20 cellular contexts compared by ENCODE assay signal in genomic region chr6:24238700-24239099, GRCh38.
DNase-seq lines count a peak whose midpoint lies in the region; ATAC-seq and TF ChIP-seq lines count a peak whose summit lies in the region.
"Had no signal": no experiment of that assay in that cellular context is flagged by ENCODE, and none has a peak within 500 bp of the region (broad histone marks: within the 10 kb centered on the region; RNA-seq: fewer than 3 reads in every experiment).

No MANE protein-coding gene starts in this region.

- H3K27ac Mint-ChIP-seq in activated CD8-positive, alpha-beta T cell treated with anti-CD3 and anti-CD28 coated beads, Interleukin-2, amount 10 ng/mL, durations not matched to agents 7 days and 5 days: no peak overlapping the region
- H3K27ac Mint-ChIP-seq in activated CD8-positive, alpha-beta T cell treated with anti-CD3 and anti-CD28 coated beads for 36 hours: no peak overlapping the region
- H3K27ac Mint-ChIP-seq: B cell; CD4-positive, alpha-beta T cell; CD8-positive, alpha-beta T cell had no signal

- H3K4me3 Mint-ChIP-seq in activated CD8-positive, alpha-beta T cell treated with anti-CD3 and anti-CD28 coated beads, Interleukin-2, amount 10 ng/mL, durations not matched to agents 7 days and 5 days: no peak overlapping the region
- no peak overlapping the region for H3K4me3 Mint-ChIP-seq in activated CD8-positive, alpha-beta T cell treated with anti-CD3 and anti-CD28 coated beads for 36 hours
- H3K4me3 Mint-ChIP-seq: B cell; CD4-positive, alpha-beta T cell; CD8-positive, alpha-beta T cell had no signal

- POLR2A ChIA-PET in activated CD8-positive, alpha-beta T cell treated with anti-CD3 and anti-CD28 coated beads, Interleukin-2, amount 10 ng/mL, durations not matched to agents 7 days and 5 days (lab: Charles Lee): no interaction called here
- POLR2A ChIA-PET in activated CD8-positive, alpha-beta T cell treated with anti-CD3 and anti-CD28 coated beads for 36 hours (lab: Charles Lee): no interaction called here
- POLR2A ChIA-PET in HEK293 (lab: Yijun Ruan, JAX): no interaction called here

- H3K27me3 ChIP-seq in foreskin keratinocyte (no peaks in the 10 kb centered on the region), dorsolateral prefrontal cortex (no peaks in the 10 kb centered on the region)
- H3K27me3 ChIP-seq: BLaER1 treated with 17β-estradiol and CSF1 and Interleukin-3, amounts not matched to agents 10 nM and 100 nM had no signal

- H3K9me3 ChIP-seq in HEK293 (ENCODE audit: control insufficient read depth, insufficient read depth, low read depth, low read length): no peaks in the 10 kb centered on the region
- H3K9me3 ChIP-seq: BLaER1 treated with 17β-estradiol and CSF1 and Interleukin-3, amounts not matched to agents 10 nM and 100 nM had no signal

- CTCF ChIA-PET in activated CD8-positive, alpha-beta T cell treated with anti-CD3 and anti-CD28 coated beads, Interleukin-2, amount 10 ng/mL, durations not matched to agents 7 days and 5 days (lab: Charles Lee): no interaction called here
- CTCF ChIA-PET in activated CD8-positive, alpha-beta T cell treated with anti-CD3 and anti-CD28 coated beads for 36 hours (lab: Charles Lee): no interaction called here
- CTCF ChIA-PET in HEK293 (lab: Yijun Ruan, JAX): no interaction called here

- intact Hi-C loops in activated CD8-positive, alpha-beta T cell treated with anti-CD3 and anti-CD28 coated beads for 36 hours (cut with micrococcal nuclease): no loop called here
- intact Hi-C loops in dorsolateral prefrontal cortex (cut with DNase I): no loop called here

- ATAC-seq in activated CD8-positive, alpha-beta T cell treated with anti-CD3 and anti-CD28 coated beads, Interleukin-2, amount 10 ng/mL, durations not matched to agents 7 days and 5 days: peak; percentile 39
- no peak for ATAC-seq in activated CD8-positive, alpha-beta T cell treated with anti-CD3 and anti-CD28 coated beads for 36 hours
- ATAC-seq in foreskin keratinocyte: peak; percentile 24
- peak; percentile 36 for ATAC-seq in stimulated activated naive CD8-positive, alpha-beta T cell treated with anti-CD3 and anti-CD28 coated beads, Interleukin-15, Interleukin-2, amounts not matched to agents 100 U/mL and 50 U/mL, for 24 hours
- ATAC-seq: CD8-positive, alpha-beta T cell had no signal

- H3K4me1 ChIP-seq in HEK293 (ENCODE audit: control insufficient read depth, insufficient read depth, low read length) (no peaks in the 10 kb centered on the region), foreskin keratinocyte (no peaks in the 10 kb centered on the region)
- H3K4me1 ChIP-seq: Caco-2 had no signal

- H3K9me3 Mint-ChIP-seq in activated CD8-positive, alpha-beta T cell treated with anti-CD3 and anti-CD28 coated beads, Interleukin-2, amount 10 ng/mL, durations not matched to agents 7 days and 5 days (ENCODE audit: insufficient read depth): no peaks in the 10 kb centered on the region
- H3K9me3 Mint-ChIP-seq in activated CD8-positive, alpha-beta T cell treated with anti-CD3 and anti-CD28 coated beads for 36 hours: peaks cover 3% of the 10 kb centered on the region

- H3K27ac ChIP-seq in HEK293 (ENCODE audit: extremely low read depth, low read depth, low read length) (no peak overlapping the region), foreskin keratinocyte (no peak overlapping the region), dorsolateral prefrontal cortex (no peak overlapping the region)
- H3K27ac ChIP-seq: BLaER1 treated with 17β-estradiol and CSF1 and Interleukin-3, amounts not matched to agents 10 nM and 100 nM; C4-2B had no signal

- H3K36me3 ChIP-seq in HEK293 (ENCODE audit: control insufficient read depth in 2 of 2, insufficient read depth in 1 of 2, low read length in 2 of 2): no peaks in the 10 kb centered on the region
- H3K36me3 ChIP-seq: BLaER1 treated with 17β-estradiol and CSF1 and Interleukin-3, amounts not matched to agents 10 nM and 100 nM had no signal

- H3K4me3 ChIP-seq in HEK293 (ENCODE audit: low read depth, low read length) (no peak overlapping the region), dorsolateral prefrontal cortex (no peak overlapping the region)
- H3K4me3 ChIP-seq: BLaER1 treated with 17β-estradiol and CSF1 and Interleukin-3, amounts not matched to agents 10 nM and 100 nM had no signal

- H3K36me3 Mint-ChIP-seq in activated CD8-positive, alpha-beta T cell treated with anti-CD3 and anti-CD28 coated beads, Interleukin-2, amount 10 ng/mL, durations not matched to agents 7 days and 5 days (ENCODE audit: low read depth): no peaks in the 10 kb centered on the region
- H3K36me3 Mint-ChIP-seq in activated CD8-positive, alpha-beta T cell treated with anti-CD3 and anti-CD28 coated beads for 36 hours (ENCODE audit: low read depth): no peaks in the 10 kb centered on the region
- H3K36me3 Mint-ChIP-seq: CD8-positive, alpha-beta T cell had no signal

- TF ChIP-seq CTCF in activated CD8-positive, alpha-beta T cell treated with anti-CD3 and anti-CD28 coated beads for 36 hours (IDR thresholded peaks at IDR 0.05): no peak
- no peak for TF ChIP-seq CTCF in HEK293 (tag by site-specific recombination; IDR thresholded peaks at IDR 0.05)
- TF ChIP-seq CTCF in foreskin keratinocyte (conservative IDR thresholded peaks at IDR 0.05): no peak
- no peak for TF ChIP-seq CTCF in dorsolateral prefrontal cortex (IDR thresholded peaks at IDR 0.05 in 54 of 56, conservative IDR thresholded peaks at IDR 0.05 in 2 of 56; ENCODE audit: low read depth in 1 of 56, partially characterized antibody in 56 of 56)

- no peak for DNase-seq in activated CD8-positive, alpha-beta T cell treated with anti-CD3 and anti-CD28 coated beads, Interleukin-2, amount 10 ng/mL, durations not matched to agents 7 days and 5 days
- no peak for DNase-seq in activated CD8-positive, alpha-beta T cell treated with anti-CD3 and anti-CD28 coated beads for 36 hours
- DNase-seq in foreskin keratinocyte (no peak), dorsolateral prefrontal cortex (no peak), AG08395 (ENCODE audit: low spot score) (no peak)
- DNase-seq in stimulated activated naive CD8-positive, alpha-beta T cell treated with anti-CD3 and anti-CD28 coated beads, Interleukin-15, Interleukin-2, amounts not matched to agents 100 U/mL and 50 U/mL, for 24 hours: no peak
- no peak for DNase-seq in activated CD4-positive, alpha-beta T cell treated with anti-CD3 and anti-CD28 coated beads, Interleukin-2, amount 50 U/mL, for 1 hour
- DNase-seq: 8988T; ACHN; AML-193; Caco-2; Calu3; CD4-positive, alpha-beta T cell; CD8-positive, alpha-beta T cell; DMS79 treated with DMSO at 0.1 percent for 48 hours; GF-D8 had no signal

- no peaks in the 10 kb centered on the region for H3K4me1 Mint-ChIP-seq in activated CD8-positive, alpha-beta T cell treated with anti-CD3 and anti-CD28 coated beads, Interleukin-2, amount 10 ng/mL, durations not matched to agents 7 days and 5 days (ENCODE audit: low read depth)
- H3K4me1 Mint-ChIP-seq in activated CD8-positive, alpha-beta T cell treated with anti-CD3 and anti-CD28 coated beads for 36 hours (ENCODE audit: low read depth): no peaks in the 10 kb centered on the region
- H3K4me1 Mint-ChIP-seq: B cell had no signal

- H3K27me3 Mint-ChIP-seq in activated CD8-positive, alpha-beta T cell treated with anti-CD3 and anti-CD28 coated beads, Interleukin-2, amount 10 ng/mL, durations not matched to agents 7 days and 5 days (ENCODE audit: low read depth): peaks cover 11% of the 10 kb centered on the region
- H3K27me3 Mint-ChIP-seq in activated CD8-positive, alpha-beta T cell treated with anti-CD3 and anti-CD28 coated beads for 36 hours: peaks cover 24% of the 10 kb centered on the region

TF ChIP-seq in HEK293, 187 proteins besides CTCF, POLR2A, EP300 and RAD21:
- TF ChIP-seq SCRT2 (tag by site-specific recombination; IDR thresholded peaks at IDR 0.05): 0 out of 2 replicates have a peak, but pooled peaks have one; percentile 17
- no peak for TF ChIP-seq SALL2 (tag by site-specific recombination; IDR thresholded peaks at IDR 0.05; ENCODE audit: borderline replicate concordance)
- no peak for TF ChIP-seq ELK4 (IDR thresholded peaks at IDR 0.05; ENCODE audit: borderline replicate concordance, low read depth, low read length)
